ENCODE assay signal across 1 cellular context in genomic region chr18:3655637-3656050, GRCh38.
TF ChIP-seq lines count a peak whose summit lies in the region.

No MANE protein-coding gene starts in this region.

TF ChIP-seq in K562, 482 proteins besides CTCF, POLR2A, EP300 and RAD21 (continued from another document and continues in another):
- TF ChIP-seq NCOA4 (IDR thresholded peaks at IDR 0.05; ENCODE audit: partially characterized antibody) (no peak), GTF2B (IDR thresholded peaks at IDR 0.05; ENCODE audit: extremely low read depth, insufficient read length) (no peak), ID3 (CRISPR knock-in tag; IDR thresholded peaks at IDR 0.05) (no peak), ID3 (tag; IDR thresholded peaks at IDR 0.05) (peak; percentile 94), ZNF184 (CRISPR knock-in tag; IDR thresholded peaks at IDR 0.05) (no peak), ZNF277 (CRISPR knock-in tag; IDR thresholded peaks at IDR 0.05; ENCODE audit: borderline replicate concordance) (no peak), ZNF311 (CRISPR knock-in tag; IDR thresholded peaks at IDR 0.05) (peak; percentile 79), CHD1 (IDR thresholded peaks at IDR 0.05; ENCODE audit: low read length) (peak; percentile 28), ZNF212 (CRISPR knock-in tag; IDR thresholded peaks at IDR 0.05) (peak; percentile 83; the same call in 1 of the 2 replicates), RFX1 (IDR thresholded peaks at IDR 0.05) (no peak), ZNF347 (CRISPR knock-in tag; IDR thresholded peaks at IDR 0.05; ENCODE audit: low read depth) (no peak), U2AF2 (optimal IDR thresholded peaks at IDR 0.05; ENCODE audit: low read depth, low read length) (no peak), ZNF740 (CRISPR knock-in tag; IDR thresholded peaks at IDR 0.05) (no peak), ZNF740 (tag; IDR thresholded peaks at IDR 0.05) (no peak; a peak in 1 of 4 replicates), MLX (CRISPR knock-in tag; conservative IDR thresholded peaks at IDR 0.05) (no peak), SREBF2 (CRISPR knock-in tag; IDR thresholded peaks at IDR 0.05) (no peak), HDAC2 (IDR thresholded peaks at IDR 0.05) (no peak), NUFIP1 (IDR thresholded peaks at IDR 0.05; ENCODE audit: partially characterized antibody) (no peak), PATZ1 (CRISPR knock-in tag; IDR thresholded peaks at IDR 0.05; ENCODE audit: borderline replicate concordance) (no peak), CBFB (CRISPR knock-in tag; IDR thresholded peaks at IDR 0.05) (no peak), ZNF3 (CRISPR knock-in tag; IDR thresholded peaks at IDR 0.05) (no peak), FOXK1 (CRISPR knock-in tag; IDR thresholded peaks at IDR 0.05; ENCODE audit: borderline replicate concordance) (no peak), GATAD2A (IDR thresholded peaks at IDR 0.05) (no peak), BCLAF1 (IDR thresholded peaks at IDR 0.05; ENCODE audit: borderline replicate concordance in 1 of 2, control insufficient read depth in 1 of 2, low read depth in 2 of 2, low read length in 1 of 2) (no peak), NFIC (IDR thresholded peaks at IDR 0.05) (no peak), SOX6 (IDR thresholded peaks at IDR 0.05) (no peak), POLR2G (IDR thresholded peaks at IDR 0.05; ENCODE audit: low read depth, low read length) (no peak), SNRNP70 (optimal IDR thresholded peaks at IDR 0.05; ENCODE audit: low read depth, low read length) (no peak), ZNF436 (CRISPR knock-in tag; IDR thresholded peaks at IDR 0.05) (no peak), IFI16 (CRISPR knock-in tag; IDR thresholded peaks at IDR 0.05) (no peak), RB1 (IDR thresholded peaks at IDR 0.05; ENCODE audit: low read depth) (no peak), FOXA3 (CRISPR knock-in tag; conservative IDR thresholded peaks at IDR 0.05 in 1 of 2, IDR thresholded peaks at IDR 0.05 in 1 of 2) (no peak), CSDE1 (IDR thresholded peaks at IDR 0.05) (no peak), CHD2 (IDR thresholded peaks at IDR 0.05; ENCODE audit: low read depth, low read length) (no peak), FOXP4 (CRISPR knock-in tag; IDR thresholded peaks at IDR 0.05; ENCODE audit: borderline replicate concordance) (no peak), ZBTB33 (CRISPR knock-in tag; IDR thresholded peaks at IDR 0.05) (no peak), ZFPM2 (CRISPR knock-in tag; IDR thresholded peaks at IDR 0.05) (no peak), TAF7 (tag; IDR thresholded peaks at IDR 0.05) (peak; percentile 74), ZNF507 (tag; conservative IDR thresholded peaks at IDR 0.05) (0 out of 2 replicates have a peak, but pooled peaks have one; percentile 34), SMARCC2 (IDR thresholded peaks at IDR 0.05; ENCODE audit: low read depth) (no peak), ZNF445 (CRISPR knock-in tag; IDR thresholded peaks at IDR 0.05; ENCODE audit: low read depth) (no peak), HDAC6 (IDR thresholded peaks at IDR 0.05; ENCODE audit: low read depth, low read length) (no peak), TBP (optimal IDR thresholded peaks at IDR 0.05; ENCODE audit: low read depth, low read length) (no peak), RBM17 (IDR thresholded peaks at IDR 0.05; ENCODE audit: borderline replicate concordance, low read depth, low read length) (no peak), NFATC3 (IDR thresholded peaks at IDR 0.05) (no peak), POU5F1 (IDR thresholded peaks at IDR 0.05; ENCODE audit: borderline replicate concordance, low read depth, low read length, partially characterized antibody) (no peak), KDM2B (CRISPR knock-in tag; IDR thresholded peaks at IDR 0.05) (no peak), ZNF146 (CRISPR knock-in tag; IDR thresholded peaks at IDR 0.05; ENCODE audit: unreplicated experiment) (no peak), FOS (IDR thresholded peaks at IDR 0.05; ENCODE audit: extremely low read depth, insufficient read length) (no peak), RBM34 (IDR thresholded peaks at IDR 0.05; ENCODE audit: borderline replicate concordance, insufficient read depth, low read length) (no peak), JUNB (CRISPR knock-in tag; conservative IDR thresholded peaks at IDR 0.05) (no peak), JUND (IDR thresholded peaks at IDR 0.05; ENCODE audit: borderline replicate concordance, low read depth, low read length) (no peak), JUND (tag; IDR thresholded peaks at IDR 0.05; ENCODE audit: borderline replicate concordance, low read depth, low read length) (peak; percentile 31; the same call in 1 of the 3 replicates), SRSF7 (optimal IDR thresholded peaks at IDR 0.05; ENCODE audit: low read depth, low read length) (no peak), AFF1 (IDR thresholded peaks at IDR 0.05; ENCODE audit: low read depth in 1 of 2, partially characterized antibody in 2 of 2) (no peak)
